ENCODE assay signal across 8 cellular contexts in the genomic region with DNA sequence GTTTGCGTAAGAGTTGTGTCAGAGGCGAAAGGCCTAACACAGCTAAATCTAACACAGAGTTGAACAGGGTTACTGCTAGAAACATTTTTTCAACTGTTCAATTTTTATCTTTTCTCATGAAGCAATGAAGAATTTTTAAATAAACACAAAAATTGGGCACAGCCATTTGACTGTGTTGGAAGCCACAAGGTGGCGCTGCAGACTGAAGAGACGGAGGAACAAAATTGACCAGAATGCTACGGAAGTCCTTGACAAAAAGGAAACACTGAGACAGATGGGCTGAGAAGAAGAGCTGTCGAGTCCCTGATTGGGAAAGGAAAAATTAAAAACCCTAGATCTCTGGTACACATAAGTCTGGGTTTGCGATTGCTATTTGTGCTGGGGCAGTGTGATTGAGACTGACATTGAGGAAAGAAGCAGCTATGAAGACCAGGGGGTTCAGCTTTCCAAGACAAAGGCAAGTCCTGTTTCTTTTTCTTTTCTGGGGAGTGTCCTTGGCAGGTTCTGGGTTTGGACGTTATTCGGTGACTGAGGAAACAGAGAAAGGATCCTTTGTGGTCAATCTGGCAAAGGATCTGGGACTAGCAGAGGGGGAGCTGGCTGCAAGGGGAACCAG. TPM values are rescaled to one million over a fixed set of nuclear protein-coding genes. Genes with fewer than 3 reads are reported as not detected.
DNase-seq lines count a peak whose midpoint lies in the region; TF ChIP-seq lines count a peak whose summit lies in the region.

PCDHB9 (plus strand) TSS at position 265 of the 616 bp plus-strand sequence; CDS start at position 423, 158 bp downstream.

- H3K4me2 ChIP-seq in skeletal muscle satellite cell (ENCODE audit: low read length) = peak within 1 kb of the TSS; percentile 52

- peak; percentile 46 for DNase-seq in H4 (ENCODE audit: low spot score)
- DNase-seq in OCI-M1 (lab: John Stamatoyannopoulos, UW) = peak; percentile 67
- DNase-seq in dermis blood vessel endothelial cell = peak; percentile 48
- no peak for DNase-seq in NCI-H1694 (lab: John Stamatoyannopoulos, UW)
- no peak for DNase-seq in cerebellar nuclear complex (lab: John Stamatoyannopoulos, UW)
- no peak for DNase-seq in amniotic stem cell (lab: John Stamatoyannopoulos, UW)

- H3K9me3 ChIP-seq in skeletal muscle satellite cell (replicated peaks; ENCODE audit: low read length) = no peaks in the 10 kb centered on the region

- peak within 1 kb of the TSS; percentile 55 for H3K4me3 ChIP-seq in skeletal muscle satellite cell (ENCODE audit: low read length)

- no peak within 1 kb of the TSS for H3K27ac ChIP-seq in C4-2B

- no peaks in the 10 kb centered on the region for H3K36me3 ChIP-seq in skeletal muscle satellite cell (ENCODE audit: insufficient read depth, low read length)

- H3K4me1 ChIP-seq in skeletal muscle satellite cell (ENCODE audit: control insufficient read depth, insufficient read depth, low read length) = no peaks in the 10 kb centered on the region

- no peak within 1 kb of the TSS for H3K9ac ChIP-seq in skeletal muscle satellite cell (ENCODE audit: low read depth, low read length)

- H3K27me3 ChIP-seq in skeletal muscle satellite cell (ENCODE audit: control insufficient read depth, insufficient read depth, low read length) = no peaks in the 10 kb centered on the region

- TF ChIP-seq CTCF in C4-2B (conservative IDR thresholded peaks at IDR 0.05) = peak; percentile 83

RNA-seq across cellular contexts. Expression of gene PCDHB9, which starts in this region (rescaled TPM):
- 10.0 and 11.9 TPM in 2 replicates for total RNA-seq in H4 (2014; rRNA removed; shearing (Covaris generic))
- 0.14 and 0.17 TPM in 2 replicates for total RNA-seq in dermis blood vessel endothelial cell
- total RNA-seq in skeletal muscle satellite cell (2012; rRNA removed) = under 0.01 TPM in 2 replicates

Comparison
In these comparisons a context has a peak if more than half of its experiments do, and no peak if none do; other contexts are left out.
1. Peak in DNase-seq in dermis blood vessel endothelial cell; RNA of the gene not detected or under 1 TPM.
2. DNase-seq: peak in H4 (single experiment) and OCI-M1 (single experiment); none in NCI-H1694 (single experiment), cerebellar nuclear complex (0 of 2) and amniotic stem cell (single experiment).